In the genomic region with DNA sequence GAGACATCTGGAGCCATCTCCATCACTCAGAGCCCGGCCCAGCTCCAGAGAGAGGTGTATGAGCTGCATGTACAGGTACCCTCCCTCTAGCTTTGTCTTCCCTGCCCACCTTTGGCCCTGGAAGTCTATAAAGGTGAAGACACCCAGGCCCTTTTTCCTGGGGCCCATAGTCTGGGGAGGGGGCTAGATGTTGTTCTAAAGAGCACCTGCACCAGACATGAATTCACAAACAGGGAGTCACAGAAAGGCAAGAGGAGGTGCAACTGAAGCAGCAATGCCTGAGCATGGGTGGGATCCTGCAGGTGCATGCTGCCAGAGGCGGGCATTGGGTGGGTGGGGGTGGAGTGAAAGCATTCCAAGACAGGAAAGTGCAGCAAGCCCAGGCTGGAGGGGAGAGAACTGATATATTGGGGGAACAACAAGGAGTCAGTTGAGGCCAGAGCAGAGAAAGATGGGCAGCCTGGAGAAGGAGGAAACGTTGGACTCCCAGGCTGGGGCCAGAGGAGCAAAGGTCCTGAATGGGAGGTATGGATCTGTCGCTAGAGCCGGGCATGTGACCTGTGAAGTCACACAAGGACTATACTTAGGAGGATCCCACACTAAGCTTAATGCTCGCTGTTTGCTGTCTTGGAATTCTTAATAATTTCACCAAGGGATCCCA, we compare ENCODE assay signal across 18 cellular contexts. TPM values are rescaled to one million over a fixed set of nuclear protein-coding genes. Genes with fewer than 3 reads are reported as not detected.
"Had no signal": no experiment of that assay in that cellular context is flagged by ENCODE, and none has a peak within 500 bp of the region (broad histone marks: within the 10 kb centered on the region; RNA-seq: fewer than 3 reads in every experiment).

No MANE protein-coding gene starts in this region.

- H3K4me1 Mint-ChIP-seq: activated CD4-positive, alpha-beta T cell treated with anti-CD3 and anti-CD28 coated beads, Interleukin-2, amount 10 ng/mL, durations not matched to agents 24 days and 14 days; activated naive CD8-positive, alpha-beta T cell treated with anti-CD3 and anti-CD28 coated beads for 36 hours; naive B cell had no signal

- H3K36me3 ChIP-seq: gastrocnemius medialis, heart right ventricle, upper lobe of left lung had no signal

- H3K27ac Mint-ChIP-seq: activated CD4-positive, alpha-beta T cell treated with anti-CD3 and anti-CD28 coated beads, Interleukin-2, amount 10 ng/mL, durations not matched to agents 24 days and 14 days; activated naive CD8-positive, alpha-beta T cell treated with anti-CD3 and anti-CD28 coated beads for 36 hours; activated T-helper 1 cell treated with anti-CD3 and anti-CD28 coated beads, Interleukin-12 subunit alpha, Interleukin-12 subunit beta, Interleukin-2, Interleukin-4 antibody, amounts not matched to agents 30 ng/mL and 10 ng/mL and 1 ng/mL, durations not matched to agents 14 hours and 24 hours and 36 hours; dendritic cell treated with granulocyte-macrophage colony-stimulating factor and Interleukin-4, amounts not matched to agents 40 ng/mL and 50 ng/mL, for 4 days; stimulated activated naive CD8-positive, alpha-beta T cell treated with anti-CD3 and anti-CD28 coated beads, Interleukin-15, Interleukin-2, amounts not matched to agents 100 ng/mL and 50 ng/mL, for 24 hours had no signal

- H3K4me3 ChIP-seq: body of pancreas, gastrocnemius medialis, heart right ventricle, upper lobe of left lung had no signal

- H3K27me3 Mint-ChIP-seq: central memory CD8-positive, alpha-beta T cell had no signal

- DNase-seq: gastrocnemius medialis had no signal

- H3K36me3 Mint-ChIP-seq: activated naive CD8-positive, alpha-beta T cell treated with anti-CD3 and anti-CD28 coated beads for 36 hours; naive B cell had no signal

- H3K9me3 Mint-ChIP-seq: activated CD4-positive, alpha-beta T cell treated with anti-CD3 and anti-CD28 coated beads, Interleukin-2, amount 10 ng/mL, durations not matched to agents 24 days and 14 days; activated naive CD8-positive, alpha-beta T cell treated with anti-CD3 and anti-CD28 coated beads for 36 hours; activated T-helper 1 cell treated with anti-CD3 and anti-CD28 coated beads, Interleukin-12 subunit alpha, Interleukin-12 subunit beta, Interleukin-2, Interleukin-4 antibody, amounts not matched to agents 30 ng/mL and 10 ng/mL and 1 ng/mL, durations not matched to agents 14 hours and 24 hours and 36 hours; central memory CD8-positive, alpha-beta T cell; dendritic cell treated with granulocyte-macrophage colony-stimulating factor and Interleukin-4, amounts not matched to agents 40 ng/mL and 50 ng/mL, for 4 days; stimulated activated naive CD8-positive, alpha-beta T cell treated with anti-CD3 and anti-CD28 coated beads, Interleukin-15, Interleukin-2, amounts not matched to agents 100 ng/mL and 50 ng/mL, for 24 hours had no signal

- H3K4me1 ChIP-seq: body of pancreas, gastrocnemius medialis, heart right ventricle, upper lobe of left lung had no signal

- H3K9me3 ChIP-seq: body of pancreas, gastrocnemius medialis, heart right ventricle, upper lobe of left lung had no signal

- ATAC-seq: body of pancreas, gastrocnemius medialis had no signal

- H3K4me3 Mint-ChIP-seq: activated CD4-positive, alpha-beta T cell treated with anti-CD3 and anti-CD28 coated beads, Interleukin-2, amount 10 ng/mL, durations not matched to agents 24 days and 14 days; activated naive CD8-positive, alpha-beta T cell treated with anti-CD3 and anti-CD28 coated beads for 36 hours; activated T-helper 1 cell treated with anti-CD3 and anti-CD28 coated beads, Interleukin-12 subunit alpha, Interleukin-12 subunit beta, Interleukin-2, Interleukin-4 antibody, amounts not matched to agents 30 ng/mL and 10 ng/mL and 1 ng/mL, durations not matched to agents 14 hours and 24 hours and 36 hours; central memory CD8-positive, alpha-beta T cell; dendritic cell treated with granulocyte-macrophage colony-stimulating factor and Interleukin-4, amounts not matched to agents 40 ng/mL and 50 ng/mL, for 4 days; naive B cell; stimulated activated naive CD8-positive, alpha-beta T cell treated with anti-CD3 and anti-CD28 coated beads, Interleukin-15, Interleukin-2, amounts not matched to agents 100 ng/mL and 50 ng/mL, for 24 hours had no signal

RNA-seq across cellular contexts. Expression of a gene that starts 11.6 kb away (rescaled TPM):
- total RNA-seq: T-helper 2 cell treated with Interferon-gamma antibody and Interleukin-4, amounts not matched to agents 100 ng/mL and 5 ng/mL, for 36 hours had no signal

RNA-seq across cellular contexts. Expression of a gene that starts 19.4 kb away (rescaled TPM):
- total RNA-seq: activated CD4-positive, alpha-beta T cell treated with anti-CD3 and anti-CD28 coated beads, Interleukin-2, amount 10 ng/mL, durations not matched to agents 24 days and 14 days; activated CD8-positive, alpha-beta memory T cell treated with anti-CD3 and anti-CD28 coated beads for 36 hours; activated naive CD8-positive, alpha-beta T cell treated with anti-CD3 and anti-CD28 coated beads for 36 hours; activated T-helper 1 cell treated with anti-CD3 and anti-CD28 coated beads, Interleukin-12 subunit alpha, Interleukin-12 subunit beta, Interleukin-2, Interleukin-4 antibody, amounts not matched to agents 30 ng/mL and 10 ng/mL and 1 ng/mL, durations not matched to agents 14 hours and 24 hours and 36 hours; body of pancreas; epithelial cell of proximal tubule; gastrocnemius medialis; heart right ventricle; left lobe of liver; lung microvascular endothelial cell; skeletal muscle tissue; T-helper 2 cell treated with Interferon-gamma antibody and Interleukin-4, amounts not matched to agents 100 ng/mL and 5 ng/mL, for 36 hours; temporal lobe; upper lobe of left lung had no signal

RNA-seq across cellular contexts. Expression of a gene that starts 32.4 kb away (rescaled TPM):
- total RNA-seq: activated CD4-positive, alpha-beta T cell treated with anti-CD3 and anti-CD28 coated beads, Interleukin-2, amount 10 ng/mL, durations not matched to agents 24 days and 14 days; activated CD8-positive, alpha-beta memory T cell treated with anti-CD3 and anti-CD28 coated beads for 36 hours; activated naive CD8-positive, alpha-beta T cell treated with anti-CD3 and anti-CD28 coated beads for 36 hours; activated T-helper 1 cell treated with anti-CD3 and anti-CD28 coated beads, Interleukin-12 subunit alpha, Interleukin-12 subunit beta, Interleukin-2, Interleukin-4 antibody, amounts not matched to agents 30 ng/mL and 10 ng/mL and 1 ng/mL, durations not matched to agents 14 hours and 24 hours and 36 hours; body of pancreas; epithelial cell of proximal tubule; heart right ventricle; lung microvascular endothelial cell; skeletal muscle tissue; T-helper 2 cell treated with Interferon-gamma antibody and Interleukin-4, amounts not matched to agents 100 ng/mL and 5 ng/mL, for 36 hours; temporal lobe had no signal

RNA-seq across cellular contexts. Expression of a gene that starts 35.4 kb away (rescaled TPM):
- total RNA-seq: activated CD4-positive, alpha-beta T cell treated with anti-CD3 and anti-CD28 coated beads, Interleukin-2, amount 10 ng/mL, durations not matched to agents 24 days and 14 days; activated CD8-positive, alpha-beta memory T cell treated with anti-CD3 and anti-CD28 coated beads for 36 hours; activated naive CD8-positive, alpha-beta T cell treated with anti-CD3 and anti-CD28 coated beads for 36 hours; activated T-helper 1 cell treated with anti-CD3 and anti-CD28 coated beads, Interleukin-12 subunit alpha, Interleukin-12 subunit beta, Interleukin-2, Interleukin-4 antibody, amounts not matched to agents 30 ng/mL and 10 ng/mL and 1 ng/mL, durations not matched to agents 14 hours and 24 hours and 36 hours; body of pancreas; epithelial cell of proximal tubule; gastrocnemius medialis; left lobe of liver; lung microvascular endothelial cell; skeletal muscle tissue; T-helper 2 cell treated with Interferon-gamma antibody and Interleukin-4, amounts not matched to agents 100 ng/mL and 5 ng/mL, for 36 hours; temporal lobe; upper lobe of left lung had no signal

RNA-seq across cellular contexts. Expression of a gene that starts 38.9 kb away (rescaled TPM):
- total RNA-seq: activated CD4-positive, alpha-beta T cell treated with anti-CD3 and anti-CD28 coated beads, Interleukin-2, amount 10 ng/mL, durations not matched to agents 24 days and 14 days; activated CD8-positive, alpha-beta memory T cell treated with anti-CD3 and anti-CD28 coated beads for 36 hours; activated naive CD8-positive, alpha-beta T cell treated with anti-CD3 and anti-CD28 coated beads for 36 hours; activated T-helper 1 cell treated with anti-CD3 and anti-CD28 coated beads, Interleukin-12 subunit alpha, Interleukin-12 subunit beta, Interleukin-2, Interleukin-4 antibody, amounts not matched to agents 30 ng/mL and 10 ng/mL and 1 ng/mL, durations not matched to agents 14 hours and 24 hours and 36 hours; body of pancreas; epithelial cell of proximal tubule; left lobe of liver; lung microvascular endothelial cell; T-helper 2 cell treated with Interferon-gamma antibody and Interleukin-4, amounts not matched to agents 100 ng/mL and 5 ng/mL, for 36 hours had no signal
